ENCODE assay signal across 8 cellular contexts in the genomic region with DNA sequence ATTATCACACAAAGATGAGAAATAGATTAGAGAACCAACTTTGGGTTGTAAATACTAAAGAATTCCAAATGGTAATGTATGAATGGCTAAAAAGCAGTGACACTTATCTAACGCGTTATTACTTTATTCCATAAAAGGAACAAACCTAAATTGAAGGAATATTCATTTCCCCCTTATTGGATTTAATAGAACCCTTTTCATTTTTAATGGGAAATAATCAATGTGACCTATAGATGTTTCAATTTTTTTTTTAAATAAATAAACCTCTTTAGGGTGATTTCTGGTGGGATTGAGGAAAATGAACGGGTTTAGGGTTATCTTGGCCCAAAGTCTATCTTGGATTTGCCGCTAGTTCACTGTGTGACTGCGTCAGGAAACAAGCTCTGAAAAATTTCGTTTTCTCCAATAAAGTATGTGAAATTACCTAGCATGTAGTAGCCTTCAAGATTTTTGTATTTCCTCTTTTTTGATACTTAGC. TPM values are rescaled to one million over a fixed set of nuclear protein-coding genes. Genes with fewer than 3 reads are reported as not detected.
DNase-seq lines count a peak whose midpoint lies in the region; ATAC-seq, FAIRE-seq and TF ChIP-seq lines count a peak whose summit lies in the region.

No MANE protein-coding gene starts in this region.

- no peak for DNase-seq in stimulated activated naive CD8-positive, alpha-beta T cell treated with anti-CD3 and anti-CD28 coated beads, Interleukin-15, Interleukin-2, amounts not matched to agents 100 U/mL and 50 U/mL, for 24 hours
- DNase-seq in mesothelial cell of epicardium (ENCODE audit: low spot score in 2 of 2, unreplicated experiment in 2 of 2) (no peak), Ammon's horn (ENCODE audit: low spot score) (no peak), NOMO-1 treated with dmso at 0.1 percent for 144 hours (lab: John Stamatoyannopoulos, UW; ENCODE audit: unreplicated experiment) (no peak), H54 (ENCODE audit: insufficient read length, low spot score) (no peak)

- no peaks in the 10 kb centered on the region for H3K27me3 Mint-ChIP-seq in stimulated activated naive CD8-positive, alpha-beta T cell treated with anti-CD3 and anti-CD28 coated beads, Interleukin-15, Interleukin-2, amounts not matched to agents 100 ng/mL and 50 ng/mL, for 24 hours
- H3K27me3 Mint-ChIP-seq in brain, result peaks cover 20% of the 10 kb centered on the region
- H3K27me3 Mint-ChIP-seq in mesothelial cell of epicardium (ENCODE audit: low read depth), result peaks cover 4% of the 10 kb centered on the region

- peaks cover 44% of the 10 kb centered on the region for H3K4me1 Mint-ChIP-seq in stimulated activated naive CD8-positive, alpha-beta T cell treated with anti-CD3 and anti-CD28 coated beads, Interleukin-15, Interleukin-2, amounts not matched to agents 100 ng/mL and 50 ng/mL, for 24 hours (ENCODE audit: low read depth)
- H3K4me1 Mint-ChIP-seq in brain, result peaks cover 55% of the 10 kb centered on the region
- H3K4me1 Mint-ChIP-seq in mesothelial cell of epicardium, result peaks cover 30% of the 10 kb centered on the region

- ATAC-seq in stimulated activated naive CD8-positive, alpha-beta T cell treated with anti-CD3 and anti-CD28 coated beads, Interleukin-15, Interleukin-2, amounts not matched to agents 100 U/mL and 50 U/mL, for 24 hours, result no peak
- no peak for ATAC-seq in HG03139 (IDR thresholded peaks at IDR 0.05; ENCODE audit: unreplicated experiment)

- no peaks in the 10 kb centered on the region for H3K9me3 Mint-ChIP-seq in stimulated activated naive CD8-positive, alpha-beta T cell treated with anti-CD3 and anti-CD28 coated beads, Interleukin-15, Interleukin-2, amounts not matched to agents 100 ng/mL and 50 ng/mL, for 24 hours
- H3K9me3 Mint-ChIP-seq in brain (peaks cover 0 to 6% (median 2%) of the 10 kb centered on the region in 5 experiments), mesothelial cell of epicardium (no peaks in the 10 kb centered on the region)

- TF ChIP-seq CTCF in brain (conservative IDR thresholded peaks at IDR 0.05), result no peak
- no peak for TF ChIP-seq CTCF in mesothelial cell of epicardium (IDR thresholded peaks at IDR 0.05; ENCODE audit: unreplicated experiment)

- H3K36me3 Mint-ChIP-seq in stimulated activated naive CD8-positive, alpha-beta T cell treated with anti-CD3 and anti-CD28 coated beads, Interleukin-15, Interleukin-2, amounts not matched to agents 100 ng/mL and 50 ng/mL, for 24 hours (ENCODE audit: low read depth), result peaks cover 16% of the 10 kb centered on the region
- H3K36me3 Mint-ChIP-seq in brain (peaks cover 20% of the 10 kb centered on the region), mesothelial cell of epicardium (peaks cover 3% of the 10 kb centered on the region)

- peak overlapping the region; percentile 99 for H3K4me3 Mint-ChIP-seq in stimulated activated naive CD8-positive, alpha-beta T cell treated with anti-CD3 and anti-CD28 coated beads, Interleukin-15, Interleukin-2, amounts not matched to agents 100 ng/mL and 50 ng/mL, for 24 hours
- H3K4me3 Mint-ChIP-seq in brain, result peak overlapping the region; percentile 93 to 98 (median 95)
- peak overlapping the region; percentile 90 for H3K4me3 Mint-ChIP-seq in mesothelial cell of epicardium

- TF ChIP-seq POLR2A in H54 (IDR thresholded peaks at IDR 0.05; ENCODE audit: low read depth, low read length), result no peak

- no peak for FAIRE-seq in H54 (lab: Jason Lieb, UNC)

- peak overlapping the region; percentile 99 for H3K27ac Mint-ChIP-seq in stimulated activated naive CD8-positive, alpha-beta T cell treated with anti-CD3 and anti-CD28 coated beads, Interleukin-15, Interleukin-2, amounts not matched to agents 100 ng/mL and 50 ng/mL, for 24 hours
- H3K27ac Mint-ChIP-seq in brain (peak overlapping the region; percentile 98 to 100 (median 99)), mesothelial cell of epicardium (peak overlapping the region; percentile 99)

RNA-seq across cellular contexts. Expression of gene ACBD5, which starts 1.9 kb away (rescaled TPM):
- 14.3 TPM for polyA plus RNA-seq in brain (ENCODE audit: insufficient read depth, low read depth, low replicate concordance)
- 21.2 to 23.3 TPM (median 23.1 TPM) in 3 replicates for total RNA-seq in mesothelial cell of epicardium
